Comparison of ENCODE assay signal across 8 cellular contexts in the genomic region with DNA sequence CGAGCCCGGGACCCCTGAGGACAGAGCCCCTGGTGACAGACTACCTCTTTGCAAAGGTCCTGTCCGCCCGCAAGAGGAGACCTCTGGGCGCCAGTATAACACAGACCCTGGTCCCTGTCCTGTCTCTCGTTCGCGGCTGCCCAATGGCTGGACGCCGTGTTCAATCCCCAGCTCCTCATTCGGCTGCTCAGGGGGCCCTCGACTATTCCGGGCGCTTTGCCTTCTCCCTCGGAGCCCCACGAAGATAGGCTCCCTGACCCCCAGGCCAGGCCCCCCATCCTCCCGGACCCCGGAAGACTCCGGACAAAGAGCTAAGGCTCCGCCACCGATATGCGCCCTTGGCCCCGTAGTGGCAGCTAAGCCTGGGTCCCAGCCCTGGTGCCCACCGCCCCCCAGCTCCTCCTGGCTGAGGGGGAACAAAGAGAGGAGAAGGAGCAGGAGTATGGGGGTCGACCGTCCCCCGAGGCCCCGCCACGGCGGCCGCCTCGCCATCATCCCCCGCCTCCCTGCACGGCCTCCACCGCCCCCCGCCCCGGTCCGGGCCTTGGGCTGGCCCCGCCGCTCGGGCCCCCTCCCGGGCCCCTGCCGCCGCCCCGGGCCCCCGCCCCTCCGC. TPM values are rescaled to one million over a fixed set of nuclear protein-coding genes. Genes with fewer than 3 reads are reported as not detected.
DNase-seq lines count a peak whose midpoint lies in the region; ATAC-seq and TF ChIP-seq lines count a peak whose summit lies in the region.
"Had no signal": no experiment of that assay in that cellular context is flagged by ENCODE, and none has a peak within 500 bp of the region (broad histone marks: within the 10 kb centered on the region; RNA-seq: fewer than 3 reads in every experiment).

No MANE protein-coding gene starts in this region.

- no peaks in the 10 kb centered on the region for H3K79me2 ChIP-seq in OCI-LY7 (ENCODE audit: insufficient read depth, low read depth, low read length)

- H3K27ac ChIP-seq in OCI-LY7 (ENCODE audit: low read depth, low read length, poor library complexity, severe bottlenecking) (no peak overlapping the region), skin epidermis (no peak overlapping the region)

- H3K9me3 ChIP-seq in OCI-LY7 (ENCODE audit: low read length), result no peaks in the 10 kb centered on the region

- no peaks in the 10 kb centered on the region for H3K36me3 ChIP-seq in OCI-LY7 (ENCODE audit: insufficient read depth, low read length)

- no peaks in the 10 kb centered on the region for H3K9me2 ChIP-seq in OCI-LY7 (ENCODE audit: insufficient read depth, low read length)

- BruUV-seq in OCI-LY7 (replicated peaks; lab: Mats Ljungman, UMichigan), result no TSS peak

- no peak for DNase-seq in GM12865 (ENCODE audit: low read depth)
- DNase-seq in OCI-LY7 (ENCODE audit: low spot score), result no peak
- DNase-seq in epithelial cell of proximal tubule (ENCODE audit: low read depth), result no peak
- no peak for DNase-seq in AG08396 (ENCODE audit: low spot score)

- H3K4me3 ChIP-seq in GM12865 (ENCODE audit: low read depth, low read length), result peak overlapping the region; percentile 47
- H3K4me3 ChIP-seq in OCI-LY7 (ENCODE audit: low read depth, low read length, poor library complexity, severe bottlenecking), result peak overlapping the region; percentile 80
- peak overlapping the region; percentile 76 for H3K4me3 ChIP-seq in epithelial cell of proximal tubule (ENCODE audit: low read depth, low read length)
- peak overlapping the region; percentile 47 to 57 (median 51) for H3K4me3 ChIP-seq in skin epidermis

- intact Hi-C loops in OCI-LY7 (cut with micrococcal nuclease; ENCODE audit: unreplicated experiment), result loop anchor here (2.0 to 5.0 kb wide), 3 partner anchors 23 to 100 kb away; a partner anchor contains a TSS

- CTCF ChIA-PET in OCI-LY7 (lab: Charles Lee; ENCODE audit: unreplicated experiment), result interaction anchor here (1.8 kb wide), 1 partner anchor 27 kb away, joined by 10 read pairs; a partner anchor contains a TSS

- H3K4me1 ChIP-seq in OCI-LY7 (ENCODE audit: insufficient read depth, low read length, poor library complexity, severe bottlenecking), result no peaks in the 10 kb centered on the region

- TF ChIP-seq CTCF in GM12865 (IDR thresholded peaks at IDR 0.05; ENCODE audit: insufficient read depth, low read depth, low read length, missing control alignments), result no peak
- no peak for TF ChIP-seq CTCF in OCI-LY7 (conservative IDR thresholded peaks at IDR 0.05; ENCODE audit: low read length)
- TF ChIP-seq CTCF in epithelial cell of proximal tubule (conservative IDR thresholded peaks at IDR 0.05; ENCODE audit: low read depth, low read length), result no peak

- no peak for ATAC-seq in GM19452 (IDR thresholded peaks at IDR 0.05; ENCODE audit: unreplicated experiment)
- no peak for ATAC-seq in HG03565 (IDR thresholded peaks at IDR 0.05; ENCODE audit: unreplicated experiment)

- H3K4me2 ChIP-seq in OCI-LY7 (ENCODE audit: low read length), result peak overlapping the region; percentile 93

- no peak overlapping the region for H2AFZ ChIP-seq in OCI-LY7 (ENCODE audit: low read length)

- POLR2A ChIA-PET in OCI-LY7 (lab: Charles Lee), result interaction anchor here (1.0 to 1.2 kb wide), 3 partner anchors 19 to 105 kb away, joined by 3 to 4 read pairs (median 3); a partner anchor contains a TSS

- H4K20me1 ChIP-seq in OCI-LY7 (ENCODE audit: insufficient read depth, low read length), result no peaks in the 10 kb centered on the region

RNA-seq across cellular contexts. Expression of a gene that starts 0.4 kb away (rescaled TPM):
- total RNA-seq in OCI-LY7 (2014; rRNA removed; shearing (Covaris generic)), result 2.3 and 3.0 TPM in 2 replicates
- total RNA-seq in OCI-LY7 (2022) (8.4 and 9.1 TPM in 2 replicates), epithelial cell of proximal tubule (0.87 and 2.5 TPM in 2 replicates)

RNA-seq across cellular contexts. Expression of a gene that starts 23.5 kb away (rescaled TPM):
- 34.8 and 42.1 TPM in 2 replicates for total RNA-seq in OCI-LY7 (2014; rRNA removed; shearing (Covaris generic))
- total RNA-seq in OCI-LY7 (2022) (33.9 and 39.9 TPM in 2 replicates), epithelial cell of proximal tubule (34.4 and 45.5 TPM in 2 replicates)

RNA-seq across cellular contexts. Expression of a gene that starts 27.0 kb away (rescaled TPM):
- total RNA-seq in OCI-LY7 (2014; rRNA removed; shearing (Covaris generic)), result 28.4 and 42.1 TPM in 2 replicates
- total RNA-seq in OCI-LY7 (2022), result 37.2 and 47.3 TPM in 2 replicates
- total RNA-seq in epithelial cell of proximal tubule, result 26.3 and 33.4 TPM in 2 replicates

RNA-seq across cellular contexts. Expression of a gene that starts 40.7 kb away (rescaled TPM):
- not detected in 2 replicates for total RNA-seq in OCI-LY7 (2014; rRNA removed; shearing (Covaris generic))
- 1.6 TPM in 1 of 2 replicates, not detected in the other for total RNA-seq in OCI-LY7 (2022)
- total RNA-seq in epithelial cell of proximal tubule, result not detected in 2 replicates
- total RNA-seq: endothelial cell of umbilical vein had no signal

RNA-seq across cellular contexts. Expression of a gene that starts 52.8 kb away (rescaled TPM):
- total RNA-seq in OCI-LY7 (2014; rRNA removed; shearing (Covaris generic)), result 125 and 168 TPM in 2 replicates
- total RNA-seq in OCI-LY7 (2022) (159 and 194 TPM in 2 replicates), epithelial cell of proximal tubule (348 and 432 TPM in 2 replicates)
